ENCODE assay signal across 14 cellular contexts in genomic region chr1:22115281-22115680, GRCh38. TPM values are rescaled to one million over a fixed set of nuclear protein-coding genes. Genes with fewer than 3 reads are reported as not detected.
DNase-seq lines count a peak whose midpoint lies in the region; ATAC-seq lines count a peak whose summit lies in the region.
"Had no signal": no experiment of that assay in that cellular context is flagged by ENCODE, and none has a peak within 500 bp of the region (broad histone marks: within the 10 kb centered on the region; RNA-seq: fewer than 3 reads in every experiment).

No MANE protein-coding gene starts in this region.

- H3K36me3 ChIP-seq in mesodermal cell (ENCODE audit: control insufficient read depth, insufficient read depth, low read length) = peaks cover 92% of the 10 kb centered on the region

- H3K4me1 Mint-ChIP-seq in activated T-helper 17 cell treated with anti-CD3 and anti-CD28 coated beads, Interleukin-2, amount 50 U/mL, for 72 hours = peaks cover 15% of the 10 kb centered on the region

- H3K27me3 Mint-ChIP-seq in activated T-helper 17 cell treated with anti-CD3 and anti-CD28 coated beads, Interleukin-2, amount 50 U/mL, for 72 hours = no peaks in the 10 kb centered on the region

- ATAC-seq in activated naive CD4-positive, alpha-beta T cell treated with anti-CD3 and anti-CD28 coated beads, Interleukin-2, amount 50 U/mL, for 72 hours = no peak
- ATAC-seq in activated T-helper 17 cell treated with anti-CD3 and anti-CD28 coated beads, Interleukin-2, amount 50 U/mL, for 72 hours (replicated peaks) = no peak
- no peak for ATAC-seq in activated CD4-positive, CD25-positive, alpha-beta regulatory T cell treated with anti-CD3 and anti-CD28 coated beads, Interleukin-2, amount 50 U/mL, for 24 hours
- no peak for ATAC-seq in GM21619 (IDR thresholded peaks at IDR 0.05; ENCODE audit: unreplicated experiment)

- H3K27ac ChIP-seq in mesodermal cell (ENCODE audit: low read depth, low read length, severe bottlenecking) (peak overlapping the region; percentile 7), substantia nigra (ENCODE audit: low read depth, low read length, poor library complexity, severe bottlenecking) (peak overlapping the region; percentile 58)
- H3K27ac ChIP-seq: parathyroid adenoma, SJSA1 had no signal

- H3K4me3 Mint-ChIP-seq in activated T-helper 17 cell treated with anti-CD3 and anti-CD28 coated beads, Interleukin-2, amount 50 U/mL, for 72 hours = no peak overlapping the region

- H3K36me3 Mint-ChIP-seq in activated naive CD4-positive, alpha-beta T cell treated with anti-CD3 and anti-CD28 coated beads, Interleukin-2, amount 50 U/mL, for 72 hours = no peaks in the 10 kb centered on the region
- peaks cover 65% of the 10 kb centered on the region for H3K36me3 Mint-ChIP-seq in activated T-helper 17 cell treated with anti-CD3 and anti-CD28 coated beads, Interleukin-2, amount 50 U/mL, for 72 hours (ENCODE audit: low read depth)

- H3K9me3 ChIP-seq in mesodermal cell (ENCODE audit: control insufficient read depth, low read length) = no peaks in the 10 kb centered on the region
- H3K9me3 ChIP-seq: SJSA1, spleen had no signal

- 93% methylated on average over 6 of the region's 6 CpGs for WGBS in mesodermal cell (ENCODE audit: insufficient coverage in 2 of 2), 2 experiments

- H3K9me3 Mint-ChIP-seq in activated naive CD4-positive, alpha-beta T cell treated with anti-CD3 and anti-CD28 coated beads, Interleukin-2, amount 50 U/mL, for 72 hours = no peaks in the 10 kb centered on the region
- H3K9me3 Mint-ChIP-seq in activated T-helper 17 cell treated with anti-CD3 and anti-CD28 coated beads, Interleukin-2, amount 50 U/mL, for 72 hours = no peaks in the 10 kb centered on the region

- DNase-seq in activated naive CD4-positive, alpha-beta T cell treated with anti-CD3 and anti-CD28 coated beads, Interleukin-2, amount 50 U/mL, for 72 hours (ENCODE audit: low spot score in 2 of 2) = peak in 1 of 2 donors; percentile 13
- no peak for DNase-seq in activated naive CD4-positive, alpha-beta T cell treated with Interleukin-2 at 50 U/mL for 16 hours
- DNase-seq in substantia nigra (lab: John Stamatoyannopoulos, UW) (no peak), germinal center (ENCODE audit: low spot score) (no peak)
- DNase-seq: DMS 273 treated with DMSO at 0.1 percent for 48 hours, NCI-H1092, spleen had no signal

- H3K27ac Mint-ChIP-seq in activated naive CD4-positive, alpha-beta T cell treated with anti-CD3 and anti-CD28 coated beads, Interleukin-2, amount 50 U/mL, for 72 hours = peak overlapping the region; percentile 5 to 90
- H3K27ac Mint-ChIP-seq in activated T-helper 17 cell treated with anti-CD3 and anti-CD28 coated beads, Interleukin-2, amount 50 U/mL, for 72 hours = peak overlapping the region; percentile 58

- no peak overlapping the region for H3K4me3 ChIP-seq in mesodermal cell (ENCODE audit: extremely low read depth, insufficient read depth, low read length, poor library complexity, severe bottlenecking)
- H3K4me3 ChIP-seq: lung, SJSA1, spleen had no signal

- H3K4me1 ChIP-seq in mesodermal cell (ENCODE audit: control insufficient read depth, insufficient read depth, low read length, poor library complexity, severe bottlenecking) = peaks cover 29% of the 10 kb centered on the region
- H3K4me1 ChIP-seq: SJSA1 had no signal

RNA-seq across cellular contexts. Expression of gene WNT4, which starts 27.6 kb away (rescaled TPM):
- not detected for total RNA-seq in activated naive CD4-positive, alpha-beta T cell treated with anti-CD3 and anti-CD28 coated beads, Interleukin-2, amount 50 U/mL, for 72 hours
- not detected for total RNA-seq in activated T-helper 17 cell treated with anti-CD3 and anti-CD28 coated beads, Interleukin-2, amount 50 U/mL, for 72 hours
- polyA plus RNA-seq in mesodermal cell (2013, experiment 1 of 2) = 0.48 TPM
- 0.20 TPM for polyA plus RNA-seq in mesodermal cell (2013, experiment 2 of 2)
- total RNA-seq: SJSA1 had no signal
